Comparison of ENCODE assay signal across 8 cellular contexts in genomic region chr14:77375973-77376372, GRCh38. TPM values are rescaled to one million over a fixed set of nuclear protein-coding genes. Genes with fewer than 3 reads are reported as not detected.
DNase-seq lines count a peak whose midpoint lies in the region; ATAC-seq and TF ChIP-seq lines count a peak whose summit lies in the region.

No MANE protein-coding gene starts in this region.

- no peaks in the 10 kb centered on the region for H3K9me3 ChIP-seq in HUES6 (ENCODE audit: control insufficient read depth, insufficient read depth, low read depth, low read length)
- H3K9me3 ChIP-seq in naive thymus-derived CD4-positive, alpha-beta T cell (ENCODE audit: control insufficient read depth in 2 of 3, low read length in 3 of 3), result no peaks in the 10 kb centered on the region

- peaks cover 0 to 4% (median 0%) of the 10 kb centered on the region in 11 donors for H3K9me3 Mint-ChIP-seq in naive thymus-derived CD4-positive, alpha-beta T cell

- no peaks in the 10 kb centered on the region for H3K27me3 ChIP-seq in HUES6 (ENCODE audit: control insufficient read depth, insufficient read depth, low read length)
- no peaks in the 10 kb centered on the region for H3K27me3 ChIP-seq in naive thymus-derived CD4-positive, alpha-beta T cell (ENCODE audit: control insufficient read depth in 2 of 2, insufficient read depth in 2 of 2, low read length in 2 of 2)

- peaks cover 0 to 7% (median 0%) of the 10 kb centered on the region in 5 donors for H3K27me3 Mint-ChIP-seq in naive thymus-derived CD4-positive, alpha-beta T cell

- peaks cover 0 to 26% (median 3%) of the 10 kb centered on the region in 5 donors for H3K36me3 Mint-ChIP-seq in naive thymus-derived CD4-positive, alpha-beta T cell

- TF ChIP-seq CTCF in cardiac fibroblast (IDR thresholded peaks at IDR 0.05; ENCODE audit: low read depth, low read length), result no peak

- H3K4me3 Mint-ChIP-seq in naive thymus-derived CD4-positive, alpha-beta T cell, result peak overlapping the region in 7 of 10 donors; percentile 88 to 97 (median 93)

- H3K4me3 ChIP-seq in HUES6 (ENCODE audit: low read depth, low read length), result peak overlapping the region; percentile 97
- H3K4me3 ChIP-seq in cardiac fibroblast (replicated peaks in 1 of 2; ENCODE audit: low read depth in 2 of 2, low read length in 2 of 2), result peak overlapping the region; percentile 70 to 86
- peak overlapping the region; percentile 99 for H3K4me3 ChIP-seq in naive thymus-derived CD4-positive, alpha-beta T cell (ENCODE audit: low read length)

- H3K36me3 ChIP-seq in HUES6 (ENCODE audit: control insufficient read depth, insufficient read depth, low read length), result no peaks in the 10 kb centered on the region
- H3K36me3 ChIP-seq in naive thymus-derived CD4-positive, alpha-beta T cell (ENCODE audit: control insufficient read depth in 2 of 3, insufficient read depth in 3 of 3, low read length in 3 of 3), result peaks cover 0 to 5% (median 0%) of the 10 kb centered on the region in 3 experiments

- peaks cover 20 to 47% (median 39%) of the 10 kb centered on the region in 7 donors for H3K4me1 Mint-ChIP-seq in naive thymus-derived CD4-positive, alpha-beta T cell

- H3K27ac ChIP-seq in HUES6 (ENCODE audit: low read depth, low read length), result no peak overlapping the region
- peak overlapping the region; percentile 87 for H3K27ac ChIP-seq in naive thymus-derived CD4-positive, alpha-beta T cell (ENCODE audit: low read depth, low read length)

- peak overlapping the region; percentile 44 to 93 (median 77) for H3K27ac Mint-ChIP-seq in naive thymus-derived CD4-positive, alpha-beta T cell

- CTCF ChIA-PET in naive thymus-derived CD4-positive, alpha-beta T cell (lab: Charles Lee), result interaction anchor here (1.4 to 1.9 kb wide), 2 partner anchors 55 to 60 kb away, joined by 4 to 5 read pairs; partner anchors contain the start of gene GSTZ1

- peak overlapping the region; percentile 78 for H3K9ac ChIP-seq in HUES6 (ENCODE audit: low read length)

- H3K4me1 ChIP-seq in HUES6 (ENCODE audit: control insufficient read depth, insufficient read depth, low read length), result peaks cover 14% of the 10 kb centered on the region; the same call in 1 of the 2 replicates
- peaks cover 14 to 18% of the 10 kb centered on the region in 2 donors for H3K4me1 ChIP-seq in naive thymus-derived CD4-positive, alpha-beta T cell (ENCODE audit: control insufficient read depth in 2 of 2, insufficient read depth in 2 of 2, low read length in 2 of 2)

- POLR2A ChIA-PET in naive thymus-derived CD4-positive, alpha-beta T cell (lab: Charles Lee), result interaction anchor here (2.0 kb wide), 1 partner anchor 55 kb away, joined by 9 read pairs; the partner anchor contains the start of genes GSTZ1 and POMT2

- intact Hi-C loops in naive thymus-derived CD4-positive, alpha-beta T cell (cut with micrococcal nuclease), result loop anchor here (2.0 to 5.0 kb wide), 6 partner anchors 241 to 1715 kb away; partner anchors contain the start of genes ADCK1 (in 1 of the 2), ANGEL1 (in 1 of the 2), ERG28 (in 1 of the 2) and GPATCH2L (in 1 of the 2)

- DNase-seq in Ammon's horn (ENCODE audit: low spot score) (peak; percentile 3), cardiac fibroblast (ENCODE audit: low read depth in 2 of 2) (peak in 1 of 2 donors; percentile 5), HuH-7.5 (ENCODE audit: low spot score) (no peak), OCI-M2 (lab: John Stamatoyannopoulos, UW; ENCODE audit: unreplicated experiment) (no peak)
- no peak for DNase-seq in naive thymus-derived CD4-positive, alpha-beta T cell
- no peak for DNase-seq in stimulated activated CD4-positive, alpha-beta T cell treated with anti-CD3 and anti-CD28 coated beads, Interleukin-4, amount 100 ng/mL, for 24 hours

- ATAC-seq in naive thymus-derived CD4-positive, alpha-beta T cell, result no peak
- no peak for ATAC-seq in GM21723 (IDR thresholded peaks at IDR 0.05; ENCODE audit: unreplicated experiment)

RNA-seq across cellular contexts. Expression of gene TMED8, which starts 0.9 kb away (rescaled TPM):
- total RNA-seq in naive thymus-derived CD4-positive, alpha-beta T cell, result 10 to 100 TPM in 1 of 5 experiments, 1 to 10 TPM in 4; 5.5 to 18.6 (median 7.0) TPM
- polyA plus RNA-seq in naive thymus-derived CD4-positive, alpha-beta T cell, result 1 to 10 TPM; 2.4 to 3.1 TPM

RNA-seq across cellular contexts. Expression of gene SAMD15, which starts 1.2 kb away (rescaled TPM):
- total RNA-seq in naive thymus-derived CD4-positive, alpha-beta T cell, result under 1 TPM in 3 of 5 experiments, not detected in 2; 0.27 to 0.46 (median 0.42) TPM
- polyA plus RNA-seq in naive thymus-derived CD4-positive, alpha-beta T cell, result not detected

RNA-seq across cellular contexts. Expression of gene NOXRED1, which starts 47.4 kb away (rescaled TPM):
- 1 to 10 TPM in 1 of 5 experiments, under 1 TPM in 4; 0.32 to 1.1 (median 0.56) TPM for total RNA-seq in naive thymus-derived CD4-positive, alpha-beta T cell
- polyA plus RNA-seq in naive thymus-derived CD4-positive, alpha-beta T cell, result not detected

RNA-seq across cellular contexts. Expression of gene GSTZ1, which starts 55.1 kb away (rescaled TPM):
- 10 to 100 TPM in 3 of 5 experiments, 1 to 10 TPM in 2; 7.1 to 13.4 (median 11.5) TPM for total RNA-seq in naive thymus-derived CD4-positive, alpha-beta T cell
- polyA plus RNA-seq in naive thymus-derived CD4-positive, alpha-beta T cell, result 1 to 10 TPM; 5.6 to 9.5 TPM

RNA-seq across cellular contexts. Expression of gene POMT2, which starts 55.3 kb away (rescaled TPM):
- total RNA-seq in naive thymus-derived CD4-positive, alpha-beta T cell, result 10 to 100 TPM in 2 of 5 experiments, 1 to 10 TPM in 3; 6.9 to 15.3 (median 9.4) TPM
- under 1 TPM in 1 of 2 donors, not detected in 1; 0.39 TPM for polyA plus RNA-seq in naive thymus-derived CD4-positive, alpha-beta T cell
